In genomic region chr9:78812665-78813064, GRCh38 we compare ENCODE assay signal across 16 cellular contexts.
DNase-seq lines count a peak whose midpoint lies in the region; ATAC-seq and TF ChIP-seq lines count a peak whose summit lies in the region.
"Had no signal": no experiment of that assay in that cellular context is flagged by ENCODE, and none has a peak within 500 bp of the region (broad histone marks: within the 10 kb centered on the region; RNA-seq: fewer than 3 reads in every experiment).

No MANE protein-coding gene starts in this region.

- TF ChIP-seq RAD21 in neural cell (conservative IDR thresholded peaks at IDR 0.05): no peak

- no peaks in the 10 kb centered on the region for H3K9me2 ChIP-seq in neural cell (ENCODE audit: insufficient read depth, low read length)

- no peaks in the 10 kb centered on the region for H3K36me3 ChIP-seq in neural cell (ENCODE audit: insufficient read depth, low read length)
- H3K36me3 ChIP-seq: BLaER1 treated with 17β-estradiol and CSF1 and Interleukin-3, amounts not matched to agents 10 nM and 100 nM had no signal

- no peaks in the 10 kb centered on the region for H3F3A ChIP-seq in neural cell (ENCODE audit: insufficient read depth, low read length, poor library complexity, severe bottlenecking)

- H3K27me3 ChIP-seq in neural cell (ENCODE audit: insufficient read depth, low read depth, low read length): no peaks in the 10 kb centered on the region
- H3K27me3 ChIP-seq: BLaER1 treated with 17β-estradiol and CSF1 and Interleukin-3, amounts not matched to agents 10 nM and 100 nM had no signal

- H3K9me3 ChIP-seq in neural cell (ENCODE audit: low read length): no peaks in the 10 kb centered on the region
- H3K9me3 ChIP-seq: A549; BLaER1 treated with 17β-estradiol and CSF1 and Interleukin-3, amounts not matched to agents 10 nM and 100 nM; Caco-2 had no signal

- H2AFZ ChIP-seq in neural cell (ENCODE audit: low read depth, low read length): no peak overlapping the region

- H3K9ac ChIP-seq in neural cell (ENCODE audit: low read length): no peak overlapping the region
- H3K9ac ChIP-seq: BLaER1 treated with 17β-estradiol and CSF1 and Interleukin-3, amounts not matched to agents 10 nM and 100 nM had no signal

- peak; percentile 15 to 82 for ATAC-seq in left cardiac atrium
- no peak for ATAC-seq in Right ventricle myocardium superior (ENCODE audit: poor library complexity)
- ATAC-seq: A549; CD8-positive, alpha-beta T cell had no signal

- DNase-seq in left cardiac atrium (no peak), Right ventricle myocardium superior (no peak), NCI-H524 treated with DMSO at 0.1 percent for 48 hours (lab: John Stamatoyannopoulos, UW) (no peak), putamen (ENCODE audit: low spot score) (no peak)
- DNase-seq: AML-193; Caco-2; Calu3; CD4-positive, alpha-beta T cell; CD8-positive, alpha-beta T cell; DMS79 treated with DMSO at 0.1 percent for 48 hours; GF-D8 had no signal

- peak overlapping the region; percentile 15 for H3K27ac ChIP-seq in neural cell (ENCODE audit: low read length)
- H3K27ac ChIP-seq: 22Rv1; A549; BLaER1 treated with 17β-estradiol and CSF1 and Interleukin-3, amounts not matched to agents 10 nM and 100 nM; C4-2B had no signal

- no peak for TF ChIP-seq CTCF in neural cell (IDR thresholded peaks at IDR 0.05; ENCODE audit: poor library complexity, severe bottlenecking)

- H3K4me2 ChIP-seq in neural cell (ENCODE audit: low read length): no peak overlapping the region
- H3K4me2 ChIP-seq: A549; BLaER1 treated with 17β-estradiol and CSF1 and Interleukin-3, amounts not matched to agents 10 nM and 100 nM had no signal

- intact Hi-C loops in left cardiac atrium (cut with DNase I): no loop called here
- intact Hi-C loops in Right ventricle myocardium superior (cut with DNase I): no loop called here

- TF ChIP-seq EP300 in neural cell (conservative IDR thresholded peaks at IDR 0.05; ENCODE audit: poor library complexity, severe bottlenecking): no peak

- H3K79me2 ChIP-seq in neural cell (replicated peaks; ENCODE audit: insufficient read depth, low read length): no peaks in the 10 kb centered on the region

- H4K20me1 ChIP-seq in neural cell (ENCODE audit: insufficient read depth): no peaks in the 10 kb centered on the region
- H4K20me1 ChIP-seq: BLaER1 treated with 17β-estradiol and CSF1 and Interleukin-3, amounts not matched to agents 10 nM and 100 nM had no signal

- H3K4me3 ChIP-seq in neural cell (ENCODE audit: low read length): no peak overlapping the region
- H3K4me3 ChIP-seq: A549; BLaER1 treated with 17β-estradiol and CSF1 and Interleukin-3, amounts not matched to agents 10 nM and 100 nM had no signal

TF ChIP-seq in neural cell, 6 proteins besides CTCF, POLR2A, EP300 and RAD21:
- no peak for TF ChIP-seq POLR2AphosphoS5 (IDR thresholded peaks at IDR 0.05)
- no peak for TF ChIP-seq SMC3 (conservative IDR thresholded peaks at IDR 0.05; ENCODE audit: poor library complexity)
TF ChIP-seq in neural cell: peak in this region for 0.
